ENCODE assay signal across 1 cellular context in the genomic region with DNA sequence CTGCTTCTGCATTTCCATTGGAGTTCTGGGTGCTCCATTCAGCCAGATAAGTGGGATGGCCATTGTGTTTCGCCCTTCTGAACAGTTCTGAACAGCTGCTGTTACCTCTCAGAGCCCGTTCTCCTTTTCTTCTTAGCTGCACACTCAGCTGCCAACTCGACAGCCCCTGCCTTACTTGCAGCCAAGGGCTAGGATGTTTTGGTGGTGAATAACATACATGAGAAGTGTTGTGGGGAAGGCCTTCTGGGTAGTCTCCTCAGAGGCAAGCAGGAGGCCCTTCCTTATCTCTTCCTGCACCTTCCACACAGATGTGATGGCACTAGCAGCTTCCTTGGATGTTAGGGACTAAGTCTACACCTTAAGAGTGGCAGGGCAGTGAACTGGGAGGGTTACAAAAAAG.
TF ChIP-seq lines count a peak whose summit lies in the region.

No MANE protein-coding gene starts in this region.

TF ChIP-seq in K562, 482 proteins besides CTCF, POLR2A, EP300 and RAD21 (continued from another document and continues in another):
- TF ChIP-seq BRF2 (IDR thresholded peaks at IDR 0.05; ENCODE audit: borderline replicate concordance, insufficient read depth, insufficient read length) (no peak), IRF9 (tag; IDR thresholded peaks at IDR 0.05) (no peak), CBX1 (IDR thresholded peaks at IDR 0.05; ENCODE audit: low read depth) (no peak), SRSF1 (IDR thresholded peaks at IDR 0.05; ENCODE audit: low read depth, low read length) (no peak), TSC22D4 (tag; IDR thresholded peaks at IDR 0.05) (no peak), RB1 (IDR thresholded peaks at IDR 0.05; ENCODE audit: low read depth) (no peak), NFE2 (IDR thresholded peaks at IDR 0.05; ENCODE audit: low read depth) (no peak), MEIS2 (IDR thresholded peaks at IDR 0.05; ENCODE audit: partially characterized antibody) (no peak), FIP1L1 (IDR thresholded peaks at IDR 0.05; ENCODE audit: low read depth, low read length, poor library complexity, severe bottlenecking) (no peak), ZBTB26 (CRISPR knock-in tag; IDR thresholded peaks at IDR 0.05) (no peak), TEAD4 (IDR thresholded peaks at IDR 0.05; ENCODE audit: low read length) (peak; percentile 52; the same call in 1 of the 2 replicates), TEAD4 (CRISPR knock-in tag; IDR thresholded peaks at IDR 0.05; ENCODE audit: borderline replicate concordance) (no peak), SAFB2 (IDR thresholded peaks at IDR 0.05; ENCODE audit: borderline replicate concordance, low read depth, low read length, severe bottlenecking) (no peak), CBFA2T3 (IDR thresholded peaks at IDR 0.05) (peak; percentile 59), PBX2 (CRISPR knock-in tag; IDR thresholded peaks at IDR 0.05; ENCODE audit: low read depth) (no peak), PBX2 (tag; conservative IDR thresholded peaks at IDR 0.05; ENCODE audit: low read depth) (no peak), ZNF12 (CRISPR knock-in tag; IDR thresholded peaks at IDR 0.05) (no peak), HEY1 (CRISPR knock-in tag; IDR thresholded peaks at IDR 0.05; ENCODE audit: borderline replicate concordance) (no peak), BCL6 (CRISPR knock-in tag; IDR thresholded peaks at IDR 0.05) (no peak), RBFOX2 (IDR thresholded peaks at IDR 0.05; ENCODE audit: low read depth, low read length) (no peak), GATAD2A (IDR thresholded peaks at IDR 0.05) (no peak), HNRNPL (IDR thresholded peaks at IDR 0.05; ENCODE audit: low read depth, low read length) (no peak), FOXA3 (CRISPR knock-in tag; conservative IDR thresholded peaks at IDR 0.05 in 1 of 2, IDR thresholded peaks at IDR 0.05 in 1 of 2) (peak in 1 of 2 experiments; percentile 66; a peak in 1 of 4 replicates), GATA2 (CRISPR knock-in tag; IDR thresholded peaks at IDR 0.05) (peak; percentile 74), RBM25 (IDR thresholded peaks at IDR 0.05; ENCODE audit: low read depth, low read length, severe bottlenecking) (no peak), ZNF316 (IDR thresholded peaks at IDR 0.05) (no peak), ETV5 (CRISPR knock-in tag; IDR thresholded peaks at IDR 0.05; ENCODE audit: low read depth) (peak; percentile 44; the same call in 1 of the 2 replicates), EZH2 (IDR thresholded peaks at IDR 0.05; ENCODE audit: borderline replicate concordance, low read depth, low read length) (no peak), IFI16 (CRISPR knock-in tag; IDR thresholded peaks at IDR 0.05) (no peak), ARID1B (IDR thresholded peaks at IDR 0.05) (peak; percentile 62), ELF4 (CRISPR knock-in tag; IDR thresholded peaks at IDR 0.05) (no peak), MCM5 (IDR thresholded peaks at IDR 0.05; ENCODE audit: low read depth) (no peak), MTA3 (IDR thresholded peaks at IDR 0.05; ENCODE audit: borderline replicate concordance) (no peak), SREBF1 (IDR thresholded peaks at IDR 0.05; ENCODE audit: borderline replicate concordance, low read depth, low read length) (no peak), NR3C1 (CRISPR knock-in tag; IDR thresholded peaks at IDR 0.05) (no peak), ARID2 (IDR thresholded peaks at IDR 0.05) (no peak), KDM4B (IDR thresholded peaks at IDR 0.05; ENCODE audit: borderline replicate concordance in 2 of 2, low read depth in 1 of 2) (no peak), NEUROD1 (IDR thresholded peaks at IDR 0.05; ENCODE audit: borderline replicate concordance, low read depth, low read length, partially characterized antibody) (peak; percentile 12), SFPQ (IDR thresholded peaks at IDR 0.05; ENCODE audit: low read depth, low read length) (no peak), MTA1 (IDR thresholded peaks at IDR 0.05; ENCODE audit: borderline replicate concordance) (no peak), ZC3H4 (CRISPR knock-in tag; IDR thresholded peaks at IDR 0.05; ENCODE audit: borderline replicate concordance) (no peak), DPF2 (IDR thresholded peaks at IDR 0.05) (no peak), SMAD3 (CRISPR knock-in tag; conservative IDR thresholded peaks at IDR 0.05) (no peak), TCF3 (CRISPR knock-in tag; IDR thresholded peaks at IDR 0.05) (peak; percentile 81), CTBP1 (IDR thresholded peaks at IDR 0.05; ENCODE audit: borderline replicate concordance) (peak; percentile 63; the same call in 1 of the 2 replicates), PRPF4 (IDR thresholded peaks at IDR 0.05; ENCODE audit: insufficient read depth, low read depth, low read length, poor library complexity, severe bottlenecking) (no peak), RCOR1 (IDR thresholded peaks at IDR 0.05; ENCODE audit: borderline replicate concordance in 1 of 2, low read depth in 2 of 2, low read length in 2 of 2) (peak in 1 of 2 experiments; percentile 57; a peak in 1 of 4 replicates), FOXA1 (IDR thresholded peaks at IDR 0.05; ENCODE audit: borderline replicate concordance) (no peak), TEAD1 (CRISPR knock-in tag; IDR thresholded peaks at IDR 0.05) (0 out of 4 replicates have a peak, but pooled peaks of 1 of the 2 experiments have one; percentile 45), CHD1 (IDR thresholded peaks at IDR 0.05; ENCODE audit: low read length) (no peak)
- TF ChIP-seq, protein P1, sequence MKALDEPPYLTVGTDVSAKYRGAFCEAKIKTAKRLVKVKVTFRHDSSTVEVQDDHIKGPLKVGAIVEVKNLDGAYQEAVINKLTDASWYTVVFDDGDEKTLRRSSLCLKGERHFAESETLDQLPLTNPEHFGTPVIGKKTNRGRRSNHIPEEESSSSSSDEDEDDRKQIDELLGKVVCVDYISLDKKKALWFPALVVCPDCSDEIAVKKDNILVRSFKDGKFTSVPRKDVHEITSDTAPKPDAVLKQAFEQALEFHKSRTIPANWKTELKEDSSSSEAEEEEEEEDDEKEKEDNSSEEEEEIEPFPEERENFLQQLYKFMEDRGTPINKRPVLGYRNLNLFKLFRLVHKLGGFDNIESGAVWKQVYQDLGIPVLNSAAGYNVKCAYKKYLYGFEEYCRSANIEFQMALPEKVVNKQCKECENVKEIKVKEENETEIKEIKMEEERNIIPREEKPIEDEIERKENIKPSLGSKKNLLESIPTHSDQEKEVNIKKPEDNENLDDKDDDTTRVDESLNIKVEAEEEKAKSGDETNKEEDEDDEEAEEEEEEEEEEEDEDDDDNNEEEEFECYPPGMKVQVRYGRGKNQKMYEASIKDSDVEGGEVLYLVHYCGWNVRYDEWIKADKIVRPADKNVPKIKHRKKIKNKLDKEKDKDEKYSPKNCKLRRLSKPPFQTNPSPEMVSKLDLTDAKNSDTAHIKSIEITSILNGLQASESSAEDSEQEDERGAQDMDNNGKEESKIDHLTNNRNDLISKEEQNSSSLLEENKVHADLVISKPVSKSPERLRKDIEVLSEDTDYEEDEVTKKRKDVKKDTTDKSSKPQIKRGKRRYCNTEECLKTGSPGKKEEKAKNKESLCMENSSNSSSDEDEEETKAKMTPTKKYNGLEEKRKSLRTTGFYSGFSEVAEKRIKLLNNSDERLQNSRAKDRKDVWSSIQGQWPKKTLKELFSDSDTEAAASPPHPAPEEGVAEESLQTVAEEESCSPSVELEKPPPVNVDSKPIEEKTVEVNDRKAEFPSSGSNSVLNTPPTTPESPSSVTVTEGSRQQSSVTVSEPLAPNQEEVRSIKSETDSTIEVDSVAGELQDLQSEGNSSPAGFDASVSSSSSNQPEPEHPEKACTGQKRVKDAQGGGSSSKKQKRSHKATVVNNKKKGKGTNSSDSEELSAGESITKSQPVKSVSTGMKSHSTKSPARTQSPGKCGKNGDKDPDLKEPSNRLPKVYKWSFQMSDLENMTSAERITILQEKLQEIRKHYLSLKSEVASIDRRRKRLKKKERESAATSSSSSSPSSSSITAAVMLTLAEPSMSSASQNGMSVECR (CRISPR knock-in tag; IDR thresholded peaks at IDR 0.05), result no peak
- TF ChIP-seq, protein P2, sequence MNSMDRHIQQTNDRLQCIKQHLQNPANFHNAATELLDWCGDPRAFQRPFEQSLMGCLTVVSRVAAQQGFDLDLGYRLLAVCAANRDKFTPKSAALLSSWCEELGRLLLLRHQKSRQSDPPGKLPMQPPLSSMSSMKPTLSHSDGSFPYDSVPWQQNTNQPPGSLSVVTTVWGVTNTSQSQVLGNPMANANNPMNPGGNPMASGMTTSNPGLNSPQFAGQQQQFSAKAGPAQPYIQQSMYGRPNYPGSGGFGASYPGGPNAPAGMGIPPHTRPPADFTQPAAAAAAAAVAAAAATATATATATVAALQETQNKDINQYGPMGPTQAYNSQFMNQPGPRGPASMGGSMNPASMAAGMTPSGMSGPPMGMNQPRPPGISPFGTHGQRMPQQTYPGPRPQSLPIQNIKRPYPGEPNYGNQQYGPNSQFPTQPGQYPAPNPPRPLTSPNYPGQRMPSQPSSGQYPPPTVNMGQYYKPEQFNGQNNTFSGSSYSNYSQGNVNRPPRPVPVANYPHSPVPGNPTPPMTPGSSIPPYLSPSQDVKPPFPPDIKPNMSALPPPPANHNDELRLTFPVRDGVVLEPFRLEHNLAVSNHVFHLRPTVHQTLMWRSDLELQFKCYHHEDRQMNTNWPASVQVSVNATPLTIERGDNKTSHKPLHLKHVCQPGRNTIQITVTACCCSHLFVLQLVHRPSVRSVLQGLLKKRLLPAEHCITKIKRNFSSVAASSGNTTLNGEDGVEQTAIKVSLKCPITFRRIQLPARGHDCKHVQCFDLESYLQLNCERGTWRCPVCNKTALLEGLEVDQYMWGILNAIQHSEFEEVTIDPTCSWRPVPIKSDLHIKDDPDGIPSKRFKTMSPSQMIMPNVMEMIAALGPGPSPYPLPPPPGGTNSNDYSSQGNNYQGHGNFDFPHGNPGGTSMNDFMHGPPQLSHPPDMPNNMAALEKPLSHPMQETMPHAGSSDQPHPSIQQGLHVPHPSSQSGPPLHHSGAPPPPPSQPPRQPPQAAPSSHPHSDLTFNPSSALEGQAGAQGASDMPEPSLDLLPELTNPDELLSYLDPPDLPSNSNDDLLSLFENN (IDR thresholded peaks at IDR 0.05; ENCODE audit: low read depth in 2 of 2, low read length in 2 of 2), result no peak
- TF ChIP-seq, protein P3, sequence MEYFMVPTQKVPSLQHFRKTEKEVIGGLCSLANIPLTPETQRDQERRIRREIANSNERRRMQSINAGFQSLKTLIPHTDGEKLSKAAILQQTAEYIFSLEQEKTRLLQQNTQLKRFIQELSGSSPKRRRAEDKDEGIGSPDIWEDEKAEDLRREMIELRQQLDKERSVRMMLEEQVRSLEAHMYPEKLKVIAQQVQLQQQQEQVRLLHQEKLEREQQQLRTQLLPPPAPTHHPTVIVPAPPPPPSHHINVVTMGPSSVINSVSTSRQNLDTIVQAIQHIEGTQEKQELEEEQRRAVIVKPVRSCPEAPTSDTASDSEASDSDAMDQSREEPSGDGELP (CRISPR knock-in tag; IDR thresholded peaks at IDR 0.05; ENCODE audit: borderline replicate concordance), result peak; percentile 48; the same call in 1 of the 2 replicates
